ENCODE assay signal across 8 cellular contexts in the genomic region with DNA sequence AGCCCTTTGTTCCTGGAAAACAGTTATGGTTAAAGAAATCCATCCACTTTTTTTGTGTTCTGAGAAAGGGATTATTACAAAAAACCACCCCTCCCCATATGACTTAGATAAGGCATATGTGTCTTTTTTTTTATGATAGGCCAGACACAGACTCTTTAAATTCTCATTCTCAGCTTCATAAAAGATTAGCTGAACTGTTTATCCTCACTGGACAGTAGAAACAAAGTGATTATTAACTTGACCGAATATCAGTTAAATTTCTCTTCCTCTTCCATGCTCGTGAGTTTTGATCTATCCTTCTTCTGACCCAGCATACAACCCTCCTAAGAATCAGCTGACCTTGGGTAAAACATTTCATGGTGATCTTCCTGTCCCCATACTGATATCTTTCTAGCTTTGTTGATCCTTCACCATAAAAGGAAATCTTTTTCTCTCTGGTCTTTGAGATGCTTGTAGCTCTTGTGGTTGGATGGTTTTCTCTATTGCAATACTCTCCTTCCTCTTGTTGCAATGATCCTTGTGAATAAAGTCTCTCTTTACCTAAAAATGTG. TPM values are rescaled to one million over a fixed set of nuclear protein-coding genes. Genes with fewer than 3 reads are reported as not detected.
A peak's percentile ranks its signal among the peaks of the same experiment; 100 is the strongest.
DNase-seq lines count a peak whose midpoint lies in the region; ATAC-seq, FAIRE-seq and TF ChIP-seq lines count a peak whose summit lies in the region.

No MANE protein-coding gene starts in this region.

- H3K36me3 ChIP-seq in CD8-positive, alpha-beta memory T cell (ENCODE audit: insufficient read depth, low read length) = no peaks in the 10 kb centered on the region
- H3K36me3 ChIP-seq in MG63 (no peaks in the 10 kb centered on the region), pancreas (no peaks in the 10 kb centered on the region)

- no peaks in the 10 kb centered on the region for H3K27me3 ChIP-seq in CD8-positive, alpha-beta memory T cell (ENCODE audit: insufficient read depth, low read length, poor library complexity, severe bottlenecking)
- no peaks in the 10 kb centered on the region for H3K27me3 ChIP-seq in MG63
- no peaks in the 10 kb centered on the region for H3K27me3 ChIP-seq in pancreas

- CTCF ChIA-PET in CD8-positive, alpha-beta memory T cell (lab: Charles Lee) = interaction anchor here (0.7 to 16.3 kb wide), 10 partner anchors 9 to 215 kb away, joined by 3 to 317 read pairs (median 4); a partner anchor contains a TSS

- no peak for FAIRE-seq in pancreas (lab: Jason Lieb, UNC)
- no peak for FAIRE-seq in frontal cortex (lab: Jason Lieb, UNC)

- no peaks in the 10 kb centered on the region for H3K9me3 ChIP-seq in CD8-positive, alpha-beta memory T cell (ENCODE audit: low read length)
- H3K9me3 ChIP-seq in MG63 = no peaks in the 10 kb centered on the region
- no peaks in the 10 kb centered on the region for H3K9me3 ChIP-seq in pancreas

- TF ChIP-seq CTCF in pancreas (IDR thresholded peaks at IDR 0.05) = no peak

- POLR2A ChIA-PET in CD8-positive, alpha-beta memory T cell (lab: Charles Lee) = interaction anchor here (1.0 to 2.1 kb wide), 5 partner anchors 9 to 133 kb away, joined by 3 to 7 read pairs (median 5); a partner anchor contains a TSS

- peaks cover 48% of the 10 kb centered on the region for H3K4me1 ChIP-seq in CD8-positive, alpha-beta memory T cell (ENCODE audit: insufficient read depth, low read length)
- no peaks in the 10 kb centered on the region for H3K4me1 ChIP-seq in pancreas

- intact Hi-C loops in pancreas (cut with DNase I) = no loop called here

- H3K36me3 Mint-ChIP-seq in CD8-positive, alpha-beta memory T cell = peaks cover 0 to 18% (median 11%) of the 10 kb centered on the region in 3 donors

- no peak for DNase-seq in CD8-positive, alpha-beta memory T cell
- DNase-seq in iris pigment epithelial cell (ENCODE audit: low read depth) = peak; percentile 8
- no peak for DNase-seq in MG63
- DNase-seq in pancreas = no peak
- no peak for DNase-seq in SK-N-DZ (ENCODE audit: low spot score)
- no peak for DNase-seq in frontal cortex (ENCODE audit: low spot score in 2 of 2)

- H3K4me1 Mint-ChIP-seq in CD8-positive, alpha-beta memory T cell = peaks cover 29 to 41% (median 29%) of the 10 kb centered on the region in 3 donors

- peak overlapping the region; percentile 64 for H3K27ac ChIP-seq in CD8-positive, alpha-beta memory T cell (ENCODE audit: low read depth, low read length)
- H3K27ac ChIP-seq in pancreas = peak overlapping the region in 2 of 4 donors; percentile 7 to 13

- peak overlapping the region; percentile 73 for H3K4me3 ChIP-seq in CD8-positive, alpha-beta memory T cell (ENCODE audit: low read length)
- H3K4me3 ChIP-seq in MG63 (no peak overlapping the region), pancreas (peak overlapping the region in 1 of 4 donors; percentile 8)

- ATAC-seq in GM19372 (IDR thresholded peaks at IDR 0.05; ENCODE audit: low read depth, unreplicated experiment) (peak; percentile 55), HG03439 (IDR thresholded peaks at IDR 0.05; ENCODE audit: unreplicated experiment) (peak; percentile 54), pancreas (no peak)

- H3K4me3 Mint-ChIP-seq in CD8-positive, alpha-beta memory T cell = no peak overlapping the region

- H3K27me3 Mint-ChIP-seq in CD8-positive, alpha-beta memory T cell = no peaks in the 10 kb centered on the region

- 46 to 49% methylated on average over 2 of the region's 2 CpGs for WGBS in pancreas, 2 donors

- no peak overlapping the region for H3K27ac Mint-ChIP-seq in CD8-positive, alpha-beta memory T cell

- no peaks in the 10 kb centered on the region for H3K9me3 Mint-ChIP-seq in CD8-positive, alpha-beta memory T cell

RNA-seq across cellular contexts. Expression of a gene that starts 26.2 kb away (rescaled TPM):
- total RNA-seq in CD8-positive, alpha-beta memory T cell = not detected
- not detected for polyA plus RNA-seq in CD8-positive, alpha-beta memory T cell
- 0.33 TPM in 1 of 2 replicates, not detected in the other for total RNA-seq in MG63 (2014; rRNA removed; shearing (Covaris generic); ENCODE audit: low replicate concordance)
- under 1 TPM in 5 of 6 donors, not detected in 1; 0.08 to 0.17 (median 0.12) TPM for total RNA-seq in pancreas
- not detected for polyA plus RNA-seq in pancreas
- 0.25 and 0.29 TPM in 2 replicates for polyA plus RNA-seq in SK-N-DZ (2014; cell fraction: cytosol; rRNA removed)
- polyA plus RNA-seq in SK-N-DZ (2014; cell fraction: nucleus; rRNA removed) = 0.26 and 0.30 TPM in 2 replicates
- total RNA-seq in frontal cortex = 0.41 TPM

RNA-seq across cellular contexts. Expression of a gene that starts 37.3 kb away (rescaled TPM):
- not detected for total RNA-seq in CD8-positive, alpha-beta memory T cell
- polyA plus RNA-seq in CD8-positive, alpha-beta memory T cell = not detected
- total RNA-seq in MG63 (2014; rRNA removed; shearing (Covaris generic); ENCODE audit: low replicate concordance) = not detected in 2 replicates
- total RNA-seq in pancreas (not detected), frontal cortex (not detected)
- polyA plus RNA-seq in pancreas = not detected
- polyA plus RNA-seq in SK-N-DZ (2014; cell fraction: cytosol; rRNA removed) = not detected in 2 replicates
- not detected in 2 replicates for polyA plus RNA-seq in SK-N-DZ (2014; cell fraction: nucleus; rRNA removed)

RNA-seq across cellular contexts. Expression of a gene that starts 53.9 kb away (rescaled TPM):
- not detected for total RNA-seq in CD8-positive, alpha-beta memory T cell
- not detected for polyA plus RNA-seq in CD8-positive, alpha-beta memory T cell
- total RNA-seq in MG63 (2014; rRNA removed; shearing (Covaris generic); ENCODE audit: low replicate concordance) = not detected in 2 replicates
- total RNA-seq in pancreas = under 1 TPM; 0.06 to 0.39 (median 0.16) TPM
- polyA plus RNA-seq in pancreas = not detected
- polyA plus RNA-seq in SK-N-DZ (2014; cell fraction: cytosol; rRNA removed) = 0.05 TPM in 1 of 2 replicates, not detected in the other
- polyA plus RNA-seq in SK-N-DZ (2014; cell fraction: nucleus; rRNA removed) = 0.20 TPM in 1 of 2 replicates, not detected in the other
- 0.41 TPM for total RNA-seq in frontal cortex

Comparison
In these comparisons a context has a peak if more than half of its experiments do, and no peak if none do; other contexts are left out.
1. ATAC-seq: peak in GM19372 (single experiment) and HG03439 (single experiment); none in pancreas (0 of 4).